ENCODE assay signal across 20 cellular contexts in the genomic region with DNA sequence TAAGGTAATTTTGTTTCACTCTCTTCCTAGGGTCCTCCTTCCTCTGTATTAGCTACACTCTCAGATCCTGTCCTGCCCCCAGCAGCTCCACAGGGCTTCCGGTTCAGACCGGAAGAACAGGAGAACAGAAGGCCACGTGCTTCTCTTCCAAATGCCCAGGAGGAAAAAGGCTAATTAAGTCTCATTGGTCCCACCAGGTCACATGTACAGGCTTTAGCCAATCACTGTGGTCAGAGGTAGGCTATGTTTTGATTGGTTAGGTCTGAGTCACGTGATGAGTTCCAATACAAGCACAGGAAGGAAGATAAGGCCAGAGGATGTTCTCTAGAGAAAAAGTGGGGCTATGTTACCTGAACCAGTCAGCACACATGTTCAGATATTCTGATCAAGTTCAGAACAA.
DNase-seq lines count a peak whose midpoint lies in the region; ATAC-seq and TF ChIP-seq lines count a peak whose summit lies in the region.
"Had no signal": no experiment of that assay in that cellular context is flagged by ENCODE, and none has a peak within 500 bp of the region (broad histone marks: within the 10 kb centered on the region; RNA-seq: fewer than 3 reads in every experiment).

No MANE protein-coding gene starts in this region.

- H3K4me2 ChIP-seq in neural progenitor cell: no peak overlapping the region

- H3K36me3 ChIP-seq in SJCRH30 (no peaks in the 10 kb centered on the region), neural progenitor cell (no peaks in the 10 kb centered on the region)
- H3K36me3 ChIP-seq: esophagus squamous epithelium, left ventricle myocardium inferior had no signal

- no peak overlapping the region for H3K9ac ChIP-seq in neural progenitor cell

- peaks cover 6% of the 10 kb centered on the region; the same call in 1 of the 2 replicates for H3K27me3 ChIP-seq in SJCRH30
- H3K27me3 ChIP-seq in neural progenitor cell: no peaks in the 10 kb centered on the region
- H3K27me3 ChIP-seq: esophagus squamous epithelium had no signal

- H3K27ac Mint-ChIP-seq in activated CD4-positive, alpha-beta T cell treated with anti-CD3 and anti-CD28 coated beads, Interleukin-2, amount 10 ng/mL, durations not matched to agents 24 days and 14 days: peak overlapping the region; percentile 69
- H3K27ac Mint-ChIP-seq in neural progenitor cell: peak overlapping the region; percentile 15
- H3K27ac Mint-ChIP-seq: CD4-positive, CD25-positive, alpha-beta regulatory T cell; HFFc6; T-helper 2 cell treated with Interferon-gamma antibody and Interleukin-4, amounts not matched to agents 5 μg/mL and 100 μg/mL, for 36 hours had no signal

- H4K20me1 ChIP-seq in neural progenitor cell (ENCODE audit: low read depth): no peaks in the 10 kb centered on the region

- peaks cover 25% of the 10 kb centered on the region for H3K36me3 Mint-ChIP-seq in activated CD4-positive, alpha-beta T cell treated with anti-CD3 and anti-CD28 coated beads, Interleukin-2, amount 10 ng/mL, durations not matched to agents 24 days and 14 days (ENCODE audit: low read depth)
- H3K36me3 Mint-ChIP-seq in neural progenitor cell: no peaks in the 10 kb centered on the region
- H3K36me3 Mint-ChIP-seq: CD4-positive, CD25-positive, alpha-beta regulatory T cell had no signal

- no peak for ATAC-seq in HG02981 (IDR thresholded peaks at IDR 0.05; ENCODE audit: unreplicated experiment)
- ATAC-seq: activated CD4-positive, CD25-positive, alpha-beta regulatory T cell treated with anti-CD3 and anti-CD28 coated beads, Interleukin-2, amount 50 U/mL, for 24 hours; mucosa of descending colon had no signal

- no peaks in the 10 kb centered on the region for H3F3A ChIP-seq in neural progenitor cell (ENCODE audit: low read depth)

- H3K4me1 ChIP-seq in SJCRH30: no peaks in the 10 kb centered on the region
- H3K4me1 ChIP-seq in neural progenitor cell: peaks cover 14% of the 10 kb centered on the region

- POLR2A ChIA-PET in HEK293T (lab: Yijun Ruan, JAX): no interaction called here

- peaks cover 44% of the 10 kb centered on the region for H3K4me1 Mint-ChIP-seq in activated CD4-positive, alpha-beta T cell treated with anti-CD3 and anti-CD28 coated beads, Interleukin-2, amount 10 ng/mL, durations not matched to agents 24 days and 14 days
- peaks cover 26% of the 10 kb centered on the region for H3K4me1 Mint-ChIP-seq in neural progenitor cell

- DNase-seq in activated CD4-positive, alpha-beta T cell treated with anti-CD3 and anti-CD28 coated beads, Interleukin-2, amount 10 ng/mL, durations not matched to agents 24 days and 14 days: no peak
- DNase-seq in activated CD4-positive, alpha-beta T cell treated with anti-CD3 and anti-CD28 coated beads, Interleukin-2, amount 50 U/mL, for 1 hour: no peak
- DNase-seq in HEK293T (ENCODE audit: extremely low spot score) (no peak), SJCRH30 (peak; percentile 19 to 39), neural progenitor cell (ENCODE audit: low spot score) (no peak), germinal center (ENCODE audit: low spot score) (no peak)
- DNase-seq in activated T-cell treated with anti-CD3 and anti-CD28 coated beads, Interleukin-2, amount 50 U/mL, for 1 hour: no peak
- DNase-seq: DMS153, esophagus squamous epithelium, glutamatergic neuron, HFFc6, mucosa of descending colon, NCI-H2107, NCI-H524 treated with DMSO at 0.1 percent for 48 hours had no signal

- no peak overlapping the region for H3K4me3 Mint-ChIP-seq in activated CD4-positive, alpha-beta T cell treated with anti-CD3 and anti-CD28 coated beads, Interleukin-2, amount 10 ng/mL, durations not matched to agents 24 days and 14 days
- no peak overlapping the region for H3K4me3 Mint-ChIP-seq in neural progenitor cell
- H3K4me3 Mint-ChIP-seq: CD4-positive, CD25-positive, alpha-beta regulatory T cell; HFFc6; neural crest cell; T-helper 2 cell treated with Interferon-gamma antibody and Interleukin-4, amounts not matched to agents 5 μg/mL and 100 μg/mL, for 36 hours had no signal

- CTCF ChIA-PET in HEK293T (lab: Yijun Ruan, JAX): no interaction called here

- H3K4me3 ChIP-seq in SJCRH30 (no peak overlapping the region), neural progenitor cell (no peak overlapping the region)
- H3K4me3 ChIP-seq: esophagus squamous epithelium, left ventricle myocardium inferior, mucosa of descending colon had no signal

- no peak for TF ChIP-seq CTCF in neural progenitor cell (IDR thresholded peaks at IDR 0.05)

- no peaks in the 10 kb centered on the region for H3K27me3 Mint-ChIP-seq in activated CD4-positive, alpha-beta T cell treated with anti-CD3 and anti-CD28 coated beads, Interleukin-2, amount 10 ng/mL, durations not matched to agents 24 days and 14 days
- peaks cover 3% of the 10 kb centered on the region for H3K27me3 Mint-ChIP-seq in neural progenitor cell (ENCODE audit: insufficient read depth, low read depth)
- H3K27me3 Mint-ChIP-seq: CD4-positive, CD25-positive, alpha-beta regulatory T cell had no signal

- peaks cover 8% of the 10 kb centered on the region for H3K9me3 Mint-ChIP-seq in activated CD4-positive, alpha-beta T cell treated with anti-CD3 and anti-CD28 coated beads, Interleukin-2, amount 10 ng/mL, durations not matched to agents 24 days and 14 days
- H3K9me3 Mint-ChIP-seq in neural progenitor cell: no peaks in the 10 kb centered on the region

- H3K79me2 ChIP-seq in neural progenitor cell (ENCODE audit: low read depth): no peaks in the 10 kb centered on the region

- H3K27ac ChIP-seq in SJCRH30 (no peak overlapping the region), neural progenitor cell (no peak overlapping the region)
- H3K27ac ChIP-seq: left ventricle myocardium inferior had no signal

- intact Hi-C loops in activated CD4-positive, alpha-beta T cell treated with anti-CD3 and anti-CD28 coated beads, Interleukin-2, amount 10 ng/mL, durations not matched to agents 24 days and 14 days (cut with micrococcal nuclease): loop anchor here (10.0 kb wide), 2 partner anchors 737 to 803 kb away; no protein-coding TSS in a partner anchor

- H3K9me3 ChIP-seq in SJCRH30 (replicated peaks) (no peaks in the 10 kb centered on the region), neural progenitor cell (ENCODE audit: low read depth) (no peaks in the 10 kb centered on the region)
- H3K9me3 ChIP-seq: esophagus squamous epithelium, left ventricle myocardium inferior, mucosa of descending colon had no signal

- H2AFZ ChIP-seq in neural progenitor cell (replicated peaks): no peak overlapping the region

TF ChIP-seq in HEK293T, 16 proteins besides CTCF, POLR2A, EP300 and RAD21:
- 0 out of 2 replicates have a peak, but pooled peaks have one; percentile 23 for TF ChIP-seq L3MBTL2 (conservative IDR thresholded peaks at IDR 0.05)
- no peak for TF ChIP-seq FOXK2 (IDR thresholded peaks at IDR 0.05)
TF ChIP-seq in HEK293T: peak in this region for 1.

Comparison
In these comparisons a context has a peak if more than half of its experiments do, and no peak if none do; other contexts are left out.
1. DNase-seq: peak in SJCRH30 (2 of 2); none in activated CD4-positive, alpha-beta T cell treated with anti-CD3 and anti-CD28 coated beads, Interleukin-2, amount 10 ng/mL, durations not matched to agents 24 days and 14 days (single experiment), activated CD4-positive, alpha-beta T cell treated with anti-CD3 and anti-CD28 coated beads, Interleukin-2, amount 50 U/mL, for 1 hour (single experiment), HEK293T (single experiment), neural progenitor cell (single experiment), germinal center (single experiment) and activated T-cell treated with anti-CD3 and anti-CD28 coated beads, Interleukin-2, amount 50 U/mL, for 1 hour (single experiment).